11 cellular contexts compared by ENCODE assay signal in the genomic region with DNA sequence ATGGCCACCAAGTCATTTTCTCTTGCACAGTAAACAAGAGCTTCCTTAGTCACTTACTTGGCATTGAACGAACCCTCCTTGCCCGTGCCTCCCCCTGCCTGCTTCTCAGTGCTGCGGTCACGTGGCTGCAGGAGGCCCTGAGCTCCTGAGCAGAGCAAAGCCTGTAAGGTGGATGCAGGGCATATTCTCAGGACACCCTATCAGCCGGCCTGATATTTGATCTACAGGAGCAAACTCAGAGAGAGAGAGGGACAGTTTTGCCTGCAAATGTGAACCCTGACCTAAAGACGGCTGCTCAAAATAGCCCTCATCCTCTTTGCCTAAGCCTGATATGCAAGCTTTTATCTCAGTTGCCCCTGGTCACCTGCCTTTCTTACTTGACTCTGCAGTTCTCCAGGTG.
DNase-seq lines count a peak whose midpoint lies in the region; ATAC-seq and TF ChIP-seq lines count a peak whose summit lies in the region.
"Had no signal": no experiment of that assay in that cellular context is flagged by ENCODE, and none has a peak within 500 bp of the region (broad histone marks: within the 10 kb centered on the region; RNA-seq: fewer than 3 reads in every experiment).

No MANE protein-coding gene starts in this region.

- H4K20me1 ChIP-seq in H9 (ENCODE audit: control insufficient read depth, insufficient read depth, insufficient read length): no peaks in the 10 kb centered on the region

- H3K4me2 ChIP-seq in H9 (ENCODE audit: insufficient read depth, insufficient read length, low read length): no peak overlapping the region

- H3K27ac Mint-ChIP-seq in H9: peak overlapping the region in 2 of 3 experiments; percentile 29 to 75; a peak in 2 of 7 replicates
- H3K27ac Mint-ChIP-seq: activated naive CD8-positive, alpha-beta T cell treated with anti-CD3 and anti-CD28 coated beads for 36 hours had no signal

- no peak overlapping the region for H3K27ac ChIP-seq in H9 (ENCODE audit: insufficient read length, low read depth, low read length)
- H3K27ac ChIP-seq in gastrocnemius medialis: peak overlapping the region; percentile 87 to 98 (median 96)
- H3K27ac ChIP-seq: suprapubic skin had no signal

- no peaks in the 10 kb centered on the region for H3K23me2 ChIP-seq in H9 (ENCODE audit: insufficient read length, low read depth, low read length, poor library complexity, severe bottlenecking)

- no peak overlapping the region for H3K4me3 Mint-ChIP-seq in H9
- H3K4me3 Mint-ChIP-seq: activated naive CD8-positive, alpha-beta T cell treated with anti-CD3 and anti-CD28 coated beads for 36 hours had no signal

- no peak overlapping the region for H2AK5ac ChIP-seq in H9 (ENCODE audit: insufficient read length, low read length)

- H2BK15ac ChIP-seq in H9 (ENCODE audit: low read depth, low read length): no peak overlapping the region

- TF ChIP-seq POLR2A in gastrocnemius medialis (IDR thresholded peaks at IDR 0.05): no peak

- in situ Hi-C loops in gastrocnemius medialis (cut with MboI; ENCODE audit: low sequenced_read_pairs in 4 of 4): loop anchor here in 1 of 4 donors (5.0 kb wide), 1 partner anchor 90 kb away; a partner anchor contains a TSS

- H2BK20ac ChIP-seq in H9 (ENCODE audit: low read depth, low read length, poor library complexity, severe bottlenecking): no peak overlapping the region

- no peak overlapping the region for H3K23ac ChIP-seq in H9 (ENCODE audit: insufficient read length, low read depth, low read length)

- H3K9me3 ChIP-seq in H9 (ENCODE audit: control insufficient read depth, low read depth, low read length): no peaks in the 10 kb centered on the region
- no peaks in the 10 kb centered on the region for H3K9me3 ChIP-seq in gastrocnemius medialis
- H3K9me3 ChIP-seq: suprapubic skin had no signal

- no peak overlapping the region for H3T11ph ChIP-seq in H9 (ENCODE audit: low read length)

- H2AFZ ChIP-seq in H9 (ENCODE audit: low read length): no peak overlapping the region

- ATAC-seq in left cardiac atrium (peak; percentile 50 to 80), gastrocnemius medialis (peak; percentile 68 to 80)

- H3K56ac ChIP-seq in H9 (ENCODE audit: insufficient read length, low read depth, low read length): no peak overlapping the region

- H3K27me3 Mint-ChIP-seq in H9 (ENCODE audit: low read depth): no peaks in the 10 kb centered on the region
- H3K27me3 Mint-ChIP-seq: activated naive CD8-positive, alpha-beta T cell treated with anti-CD3 and anti-CD28 coated beads for 36 hours had no signal

- peaks cover 14 to 22% of the 10 kb centered on the region in 2 experiments for H3K4me1 Mint-ChIP-seq in H9
- H3K4me1 Mint-ChIP-seq: activated naive CD8-positive, alpha-beta T cell treated with anti-CD3 and anti-CD28 coated beads for 36 hours had no signal

- no peak overlapping the region for H2BK5ac ChIP-seq in H9 (ENCODE audit: insufficient read length, low read length)

- no peak overlapping the region for H3K9ac ChIP-seq in H9 (ENCODE audit: extremely low read depth, insufficient read length, low read length)

- H3K4me1 ChIP-seq in H9 (ENCODE audit: insufficient read depth, low read length): no peaks in the 10 kb centered on the region
- peaks cover 51 to 56% of the 10 kb centered on the region in 2 donors for H3K4me1 ChIP-seq in gastrocnemius medialis
- H3K4me1 ChIP-seq: suprapubic skin had no signal

- no peak overlapping the region for H2BK120ac ChIP-seq in H9 (ENCODE audit: low read depth, low read length, poor library complexity, severe bottlenecking)

- no peak overlapping the region for H3K14ac ChIP-seq in H9 (ENCODE audit: insufficient read depth, low read length)

- H3K4me3 ChIP-seq in gastrocnemius medialis: no peak overlapping the region
- H3K4me3 ChIP-seq: suprapubic skin had no signal

- peaks cover 12 to 22% (median 16%) of the 10 kb centered on the region in 3 experiments; a peak in 6 of 7 replicates for H3K36me3 Mint-ChIP-seq in H9 (ENCODE audit: insufficient read depth in 1 of 3, low read depth in 3 of 3)

- no peak overlapping the region for H4K8ac ChIP-seq in H9 (replicated peaks; ENCODE audit: insufficient read length, low read depth, low read length)

- H3K18ac ChIP-seq in H9 (ENCODE audit: insufficient read length, low read depth, low read length): no peak overlapping the region

- no peak overlapping the region for H4K5ac ChIP-seq in H9 (ENCODE audit: insufficient read length, low read depth, low read length)

- intact Hi-C loops in left cardiac atrium (cut with DNase I) (no loop called here), gastrocnemius medialis (cut with DNase I; ENCODE audit: low total_unique reads) (no loop called here)

- no peaks in the 10 kb centered on the region for H3K9me3 Mint-ChIP-seq in H9
- H3K9me3 Mint-ChIP-seq: activated naive CD8-positive, alpha-beta T cell treated with anti-CD3 and anti-CD28 coated beads for 36 hours had no signal

- DNase-seq in H9: peak; percentile 66
- peak; percentile 14 for DNase-seq in RPMI7951 (ENCODE audit: low read depth)
- DNase-seq in left cardiac atrium: no peak
- peak; percentile 71 to 89 for DNase-seq in gastrocnemius medialis
- no peak for DNase-seq in SKM-1 (lab: John Stamatoyannopoulos, UW; ENCODE audit: unreplicated experiment)
- no peak for DNase-seq in amniotic stem cell (lab: John Stamatoyannopoulos, UW)
- no peak for DNase-seq in NOMO-1 treated with DMSO at 0.1 percent for 48 hours (lab: John Stamatoyannopoulos, UW; ENCODE audit: unreplicated experiment)
- DNase-seq: activated CD4-positive, alpha-beta T cell treated with anti-CD3 and anti-CD28 coated beads for 1 hour; activated naive CD8-positive, alpha-beta T cell treated with anti-CD3 and anti-CD28 coated beads for 36 hours; stimulated activated CD4-positive, alpha-beta T cell treated with anti-CD3 and anti-CD28 coated beads, Interleukin-4, amount 100 ng/mL, for 1 hour had no signal

- no CpG with 5 or more reads among the region's 6 CpGs for WGBS in H9 (ENCODE audit: extremely low coverage, insufficient read length, low lambda C conversion rate)

- TF ChIP-seq CTCF in H9 (conservative IDR thresholded peaks at IDR 0.05) (no peak), gastrocnemius medialis (IDR thresholded peaks at IDR 0.05 in 4 of 5, conservative IDR thresholded peaks at IDR 0.05 in 1 of 5) (no peak)

- H2BK12ac ChIP-seq in H9 (ENCODE audit: insufficient read length, low read depth, low read length): no peak overlapping the region

- H3K79me1 ChIP-seq in H9 (ENCODE audit: insufficient read depth, low read depth, low read length, poor library complexity, severe bottlenecking): no peaks in the 10 kb centered on the region

- H3K79me2 ChIP-seq in H9 (ENCODE audit: insufficient read depth, low read length): no peaks in the 10 kb centered on the region

- no peaks in the 10 kb centered on the region for H3K27me3 ChIP-seq in H9 (ENCODE audit: insufficient read depth, low read length)
- no peaks in the 10 kb centered on the region for H3K27me3 ChIP-seq in gastrocnemius medialis
- H3K27me3 ChIP-seq: suprapubic skin had no signal

- H3K4ac ChIP-seq in H9 (ENCODE audit: low read depth, low read length): no peak overlapping the region

- peaks cover 0 to 8% of the 10 kb centered on the region in 2 donors for H3K36me3 ChIP-seq in gastrocnemius medialis

- no peak overlapping the region for H4K91ac ChIP-seq in H9 (ENCODE audit: insufficient read length, low read depth, low read length)

Comparison
In these comparisons a context has a peak if more than half of its experiments do, and no peak if none do; other contexts are left out.
1. DNase-seq: peak in H9 (single experiment), RPMI7951 (single experiment) and gastrocnemius medialis (2 of 2); none in left cardiac atrium (single experiment), SKM-1 (single experiment), amniotic stem cell (single experiment) and NOMO-1 treated with DMSO at 0.1 percent for 48 hours (single experiment).